Comparison of ENCODE assay signal across 18 cellular contexts in the genomic region with DNA sequence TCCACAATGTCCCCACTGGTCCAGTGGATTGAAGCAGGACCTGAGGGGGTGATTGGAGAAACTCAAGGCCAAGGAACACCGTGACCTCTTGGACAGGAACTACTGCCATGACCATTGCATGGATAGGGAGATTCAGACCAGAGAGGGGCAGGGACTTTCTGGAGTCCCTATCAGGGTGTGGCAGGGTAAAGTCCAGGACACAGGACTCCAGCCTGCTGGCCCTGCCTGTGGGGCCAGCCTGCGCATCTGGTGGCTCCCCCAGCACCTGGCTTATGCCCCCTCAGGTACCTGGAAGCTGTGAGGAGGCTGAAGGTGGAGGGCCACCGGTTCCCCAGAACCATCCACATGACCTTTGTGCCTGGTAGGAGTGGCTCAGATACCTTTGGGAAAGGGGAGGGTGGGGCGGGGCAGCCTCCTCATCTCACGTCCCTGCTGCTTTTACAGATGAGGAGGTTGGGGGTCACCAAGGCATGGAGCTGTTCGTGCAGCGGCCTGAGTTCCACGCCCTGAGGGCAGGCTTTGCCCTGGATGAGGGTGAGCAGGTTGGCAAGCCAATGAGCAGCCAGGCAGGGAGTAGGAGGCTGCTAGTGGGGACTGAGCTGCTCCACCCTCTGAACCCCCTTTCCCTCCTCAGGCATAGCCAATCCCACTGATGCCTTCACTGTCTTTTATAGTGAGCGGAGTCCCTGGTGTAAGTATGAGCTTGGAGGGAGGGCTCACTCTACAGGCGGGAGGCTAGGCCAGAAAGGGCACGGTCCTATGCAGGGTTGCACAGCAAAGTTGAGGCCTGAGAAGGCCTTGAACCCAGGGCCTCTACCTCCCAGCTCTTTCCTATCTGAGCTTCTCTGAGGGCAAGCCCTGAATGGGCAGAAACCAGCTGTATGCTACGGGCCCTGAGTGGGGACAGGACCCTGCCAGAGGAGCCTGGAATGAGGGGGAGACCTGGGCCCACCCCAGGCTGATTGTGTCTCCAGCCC. TPM values are rescaled to one million over a fixed set of nuclear protein-coding genes. Genes with fewer than 3 reads are reported as not detected.
DNase-seq lines count a peak whose midpoint lies in the region; ATAC-seq and TF ChIP-seq lines count a peak whose summit lies in the region.
"Had no signal": no experiment of that assay in that cellular context is flagged by ENCODE, and none has a peak within 500 bp of the region (broad histone marks: within the 10 kb centered on the region; RNA-seq: fewer than 3 reads in every experiment).

No MANE protein-coding gene starts in this region.

- H3K27me3 ChIP-seq in hepatocyte (no peaks in the 10 kb centered on the region), transverse colon (no peaks in the 10 kb centered on the region)
- H3K27me3 ChIP-seq: gastroesophageal sphincter had no signal

- WGBS in hepatocyte (ENCODE audit: low lambda C conversion rate, missing lambda C conversion rate): 79% methylated on average over 12 of the region's 12 CpGs
- WGBS in transverse colon (ENCODE audit: low coverage in 1 of 2), 2 donors: 60 to 78% methylated on average over 1 to 9 of the region's 12 CpGs

- no peak for DNase-seq in activated naive CD8-positive, alpha-beta T cell treated with anti-CD3 and anti-CD28 coated beads, Interleukin-2, amount 10 ng/mL, durations not matched to agents 7 days and 5 days
- no peak for DNase-seq in activated naive CD8-positive, alpha-beta T cell treated with anti-CD3 and anti-CD28 coated beads for 36 hours
- DNase-seq in hepatocyte (ENCODE audit: low spot score) (peak; percentile 58), transverse colon (peak; percentile 67), germinal center (ENCODE audit: low spot score) (no peak)
- DNase-seq: activated gamma-delta T cell; DMS79; HCEC 1CT; lower lobe of right lung; NCI-H146; NCI-H2227 treated with DMSO at 0.1 percent for 48 hours; nephron progenitor cell; stimulated activated naive CD4-positive, alpha-beta T cell treated with Interleukin-2 at 50 U/mL for 16 hours; SW 1271; WERI-Rb-1 had no signal

- H3K9me3 ChIP-seq in hepatocyte (ENCODE audit: low read depth) (no peaks in the 10 kb centered on the region), transverse colon (no peaks in the 10 kb centered on the region)
- H3K9me3 ChIP-seq: gastroesophageal sphincter, lower lobe of right lung had no signal

- in situ Hi-C loops in transverse colon (cut with MboI; ENCODE audit: low pct_ligation_motif_present in 1 of 4, low pct_unique_long_range_greater_than_20kb in 1 of 4, low sequenced_read_pairs in 3 of 4): no loop called here

- POLR2A ChIA-PET in activated naive CD8-positive, alpha-beta T cell treated with anti-CD3 and anti-CD28 coated beads, Interleukin-2, amount 10 ng/mL, durations not matched to agents 7 days and 5 days (lab: Charles Lee): interaction anchor here (0.6 kb wide), 2 partner anchors 10 kb away, joined by 3 read pairs; partner anchors contain the start of gene RPL29

- no peak overlapping the region for H2AFZ ChIP-seq in hepatocyte

- no peaks in the 10 kb centered on the region for H3K9me2 ChIP-seq in hepatocyte (replicated peaks; ENCODE audit: insufficient read depth)

- H3K36me3 Mint-ChIP-seq in activated naive CD8-positive, alpha-beta T cell treated with anti-CD3 and anti-CD28 coated beads, Interleukin-2, amount 10 ng/mL, durations not matched to agents 7 days and 5 days: peaks cover 2% of the 10 kb centered on the region
- peaks cover 2% of the 10 kb centered on the region for H3K36me3 Mint-ChIP-seq in activated naive CD8-positive, alpha-beta T cell treated with anti-CD3 and anti-CD28 coated beads for 36 hours

- H3K27me3 Mint-ChIP-seq in activated naive CD8-positive, alpha-beta T cell treated with anti-CD3 and anti-CD28 coated beads, Interleukin-2, amount 10 ng/mL, durations not matched to agents 7 days and 5 days: no peaks in the 10 kb centered on the region
- no peaks in the 10 kb centered on the region for H3K27me3 Mint-ChIP-seq in activated naive CD8-positive, alpha-beta T cell treated with anti-CD3 and anti-CD28 coated beads for 36 hours

- peaks cover 30% of the 10 kb centered on the region for H3K4me1 ChIP-seq in hepatocyte (ENCODE audit: insufficient read depth)
- peaks cover 18 to 42% (median 33%) of the 10 kb centered on the region in 4 donors for H3K4me1 ChIP-seq in transverse colon

- TF ChIP-seq EP300 in transverse colon (IDR thresholded peaks at IDR 0.05; ENCODE audit: low read depth): no peak

- H3K36me3 ChIP-seq in hepatocyte (replicated peaks; ENCODE audit: insufficient read depth, low read depth): no peaks in the 10 kb centered on the region
- H3K36me3 ChIP-seq in transverse colon: no peaks in the 10 kb centered on the region

- H3K27ac ChIP-seq in hepatocyte (peak overlapping the region; percentile 97), transverse colon (peak overlapping the region; percentile 57 to 93 (median 65))
- H3K27ac ChIP-seq: epithelial cell of prostate, lower lobe of right lung, WERI-Rb-1 had no signal

- H3K27ac Mint-ChIP-seq in activated naive CD8-positive, alpha-beta T cell treated with anti-CD3 and anti-CD28 coated beads, Interleukin-2, amount 10 ng/mL, durations not matched to agents 7 days and 5 days: peak overlapping the region; percentile 49
- no peak overlapping the region for H3K27ac Mint-ChIP-seq in activated naive CD8-positive, alpha-beta T cell treated with anti-CD3 and anti-CD28 coated beads for 36 hours
- H3K27ac Mint-ChIP-seq: nephron progenitor cell had no signal

- no peak for ATAC-seq in activated naive CD8-positive, alpha-beta T cell treated with anti-CD3 and anti-CD28 coated beads, Interleukin-2, amount 10 ng/mL, durations not matched to agents 7 days and 5 days (ENCODE audit: low read depth)
- no peak for ATAC-seq in HG03175 (IDR thresholded peaks at IDR 0.05; ENCODE audit: unreplicated experiment)
- ATAC-seq: gastroesophageal sphincter, lower lobe of right lung had no signal

- no peak for TF ChIP-seq POLR2A in transverse colon (IDR thresholded peaks at IDR 0.05)

- intact Hi-C loops in transverse colon (cut with DNase I; ENCODE audit: low total_unique reads): no loop called here

- no peaks in the 10 kb centered on the region for H3K9me3 Mint-ChIP-seq in activated naive CD8-positive, alpha-beta T cell treated with anti-CD3 and anti-CD28 coated beads, Interleukin-2, amount 10 ng/mL, durations not matched to agents 7 days and 5 days
- no peaks in the 10 kb centered on the region for H3K9me3 Mint-ChIP-seq in activated naive CD8-positive, alpha-beta T cell treated with anti-CD3 and anti-CD28 coated beads for 36 hours
- H3K9me3 Mint-ChIP-seq: nephron progenitor cell had no signal

- TF ChIP-seq CTCF in hepatocyte (IDR thresholded peaks at IDR 0.05; ENCODE audit: poor library complexity): no peak
- TF ChIP-seq CTCF in transverse colon (IDR thresholded peaks at IDR 0.05): no peak

- H3K4me3 Mint-ChIP-seq in activated naive CD8-positive, alpha-beta T cell treated with anti-CD3 and anti-CD28 coated beads, Interleukin-2, amount 10 ng/mL, durations not matched to agents 7 days and 5 days: no peak overlapping the region
- H3K4me3 Mint-ChIP-seq in activated naive CD8-positive, alpha-beta T cell treated with anti-CD3 and anti-CD28 coated beads for 36 hours: no peak overlapping the region
- H3K4me3 Mint-ChIP-seq: nephron progenitor cell had no signal

- peaks cover 17% of the 10 kb centered on the region for H3K4me1 Mint-ChIP-seq in activated naive CD8-positive, alpha-beta T cell treated with anti-CD3 and anti-CD28 coated beads, Interleukin-2, amount 10 ng/mL, durations not matched to agents 7 days and 5 days
- peaks cover 20% of the 10 kb centered on the region for H3K4me1 Mint-ChIP-seq in activated naive CD8-positive, alpha-beta T cell treated with anti-CD3 and anti-CD28 coated beads for 36 hours

- H3K4me3 ChIP-seq in hepatocyte (no peak overlapping the region), transverse colon (no peak overlapping the region)
- H3K4me3 ChIP-seq: gastroesophageal sphincter, lower lobe of right lung had no signal

- H4K20me1 ChIP-seq in hepatocyte (ENCODE audit: insufficient read depth, poor library complexity, severe bottlenecking): no peaks in the 10 kb centered on the region

- peaks cover 12% of the 10 kb centered on the region for H3K79me2 ChIP-seq in hepatocyte

- H3K4me2 ChIP-seq in hepatocyte: peak overlapping the region; percentile 78

RNA-seq across cellular contexts. Expression of gene ACY1, which starts 2.9 kb away (rescaled TPM):
- total RNA-seq in activated naive CD8-positive, alpha-beta T cell treated with anti-CD3 and anti-CD28 coated beads, Interleukin-2, amount 10 ng/mL, durations not matched to agents 7 days and 5 days: 10 to 100 TPM; 15.8 to 17.1 TPM
- total RNA-seq in activated naive CD8-positive, alpha-beta T cell treated with anti-CD3 and anti-CD28 coated beads for 36 hours: 10 to 100 TPM; 74.7 to 75.5 TPM
- total RNA-seq in hepatocyte (114 and 164 TPM in 2 replicates), transverse colon (100 to 1,000 TPM; 165 to 426 (median 250) TPM)
- polyA plus RNA-seq in hepatocyte: 148 and 183 TPM in 2 replicates

RNA-seq across cellular contexts. Expression of gene RPL29, which starts 9.4 kb away (rescaled TPM):
- 1,000 to 10,000 TPM; 1,076 to 1,089 TPM for total RNA-seq in activated naive CD8-positive, alpha-beta T cell treated with anti-CD3 and anti-CD28 coated beads, Interleukin-2, amount 10 ng/mL, durations not matched to agents 7 days and 5 days
- total RNA-seq in activated naive CD8-positive, alpha-beta T cell treated with anti-CD3 and anti-CD28 coated beads for 36 hours: 1,000 to 10,000 TPM; 1,575 to 1,589 TPM
- total RNA-seq in hepatocyte (981 and 1,184 TPM in 2 replicates), transverse colon (1,000 to 10,000 TPM in 1 of 4 donors, 100 to 1,000 TPM in 3; 366 to 1,281 (median 746) TPM)
- polyA plus RNA-seq in hepatocyte: 786 and 812 TPM in 2 replicates

RNA-seq across cellular contexts. Expression of gene ABHD14A, which starts 11.4 kb away (rescaled TPM):
- 10 to 100 TPM; 11.3 to 15.9 TPM for total RNA-seq in activated naive CD8-positive, alpha-beta T cell treated with anti-CD3 and anti-CD28 coated beads, Interleukin-2, amount 10 ng/mL, durations not matched to agents 7 days and 5 days
- 10 to 100 TPM; 10.2 to 12.9 TPM for total RNA-seq in activated naive CD8-positive, alpha-beta T cell treated with anti-CD3 and anti-CD28 coated beads for 36 hours
- 17.1 and 22.3 TPM in 2 replicates for total RNA-seq in hepatocyte
- 55.1 and 68.6 TPM in 2 replicates for polyA plus RNA-seq in hepatocyte
- total RNA-seq in transverse colon: 10 to 100 TPM in 2 of 4 donors, 1 to 10 TPM in 2; 2.0 to 11.3 (median 7.7) TPM

RNA-seq across cellular contexts. Expression of gene ABHD14B, which starts 12.4 kb away (rescaled TPM):
- 10 to 100 TPM; 49.6 to 54.3 TPM for total RNA-seq in activated naive CD8-positive, alpha-beta T cell treated with anti-CD3 and anti-CD28 coated beads, Interleukin-2, amount 10 ng/mL, durations not matched to agents 7 days and 5 days
- 10 to 100 TPM; 58.7 to 59.6 TPM for total RNA-seq in activated naive CD8-positive, alpha-beta T cell treated with anti-CD3 and anti-CD28 coated beads for 36 hours
- 31.9 and 32.8 TPM in 2 replicates for total RNA-seq in hepatocyte
- 40.2 and 48.4 TPM in 2 replicates for polyA plus RNA-seq in hepatocyte
- 100 to 1,000 TPM in 2 of 4 donors, 10 to 100 TPM in 2; 34.4 to 119 (median 99.7) TPM for total RNA-seq in transverse colon

RNA-seq across cellular contexts. Expression of gene PCBP4, which starts 19.0 kb away (rescaled TPM):
- 10 to 100 TPM; 17.8 to 18.2 TPM for total RNA-seq in activated naive CD8-positive, alpha-beta T cell treated with anti-CD3 and anti-CD28 coated beads, Interleukin-2, amount 10 ng/mL, durations not matched to agents 7 days and 5 days
- total RNA-seq in activated naive CD8-positive, alpha-beta T cell treated with anti-CD3 and anti-CD28 coated beads for 36 hours: 1 to 10 TPM; 4.5 to 5.6 TPM
- 48.6 and 60.2 TPM in 2 replicates for total RNA-seq in hepatocyte
- polyA plus RNA-seq in hepatocyte: 42.4 and 53.7 TPM in 2 replicates
- total RNA-seq in transverse colon: 100 to 1,000 TPM in 1 of 4 donors, 10 to 100 TPM in 3; 22.4 to 382 (median 63.6) TPM

Comparison
In these comparisons a context has a peak if more than half of its experiments do, and no peak if none do; other contexts are left out.
1. DNase-seq: peak in hepatocyte (single experiment) and transverse colon (single experiment); none in activated naive CD8-positive, alpha-beta T cell treated with anti-CD3 and anti-CD28 coated beads, Interleukin-2, amount 10 ng/mL, durations not matched to agents 7 days and 5 days (single experiment), activated naive CD8-positive, alpha-beta T cell treated with anti-CD3 and anti-CD28 coated beads for 36 hours (single experiment) and germinal center (single experiment).